8 cellular contexts compared by ENCODE assay signal in genomic region chr11:131911388-131912032, GRCh38.
DNase-seq lines count a peak whose midpoint lies in the region; ATAC-seq and TF ChIP-seq lines count a peak whose summit lies in the region.
"Not testable (repeated sequence)": the region's sequence is repeated elsewhere in the genome, so short reads cannot be mapped to it uniquely, and the experiment has no call there.

No MANE protein-coding gene starts in this region.

- H3K4me3 ChIP-seq in MG63 (peak overlapping the region; percentile 70), duodenal mucosa (ENCODE audit: low read depth in 1 of 2, low read length in 2 of 2) (peak overlapping the region; percentile 43), muscle layer of colon (ENCODE audit: low read depth in 1 of 2, low read length in 2 of 2) (peak overlapping the region; percentile 59 to 63), stomach (peak overlapping the region in 3 of 4 donors; percentile 23 to 38 (median 37))

- not testable (repeated sequence) for H3K27me3 ChIP-seq in MG63; muscle layer of colon (ENCODE audit: control insufficient read depth in 1 of 2, insufficient read depth in 2 of 2, low read length in 2 of 2)
- peaks cover 7 to 16% of the 10 kb centered on the region in 2 donors for H3K27me3 ChIP-seq in duodenal mucosa (ENCODE audit: control insufficient read depth in 1 of 2, insufficient read depth in 2 of 2, low read length in 2 of 2)
- peaks cover 4 to 79% (median 25%) of the 10 kb centered on the region in 3 donors for H3K27me3 ChIP-seq in stomach

- not testable (repeated sequence) for H3K27ac ChIP-seq in duodenal mucosa (ENCODE audit: low read depth, low read length); stomach
- peak overlapping the region; percentile 45 for H3K27ac ChIP-seq in muscle layer of colon (ENCODE audit: low read depth, low read length)

- intact Hi-C loops in left cardiac atrium (cut with DNase I): loop anchor here in 1 of 2 donors (5.0 kb wide), 1 partner anchor 121 kb away; no protein-coding TSS in a partner anchor
- intact Hi-C loops in stomach (cut with DNase I; ENCODE audit: low total_unique reads): not testable (repeated sequence)

- H3K9me3 ChIP-seq in MG63; duodenal mucosa (ENCODE audit: control insufficient read depth in 1 of 2, low read length in 2 of 2); muscle layer of colon (ENCODE audit: low read length); stomach: not testable (repeated sequence)

- peak; percentile 58 for ATAC-seq in GM19023 (IDR thresholded peaks at IDR 0.05; ENCODE audit: unreplicated experiment)
- ATAC-seq in left cardiac atrium: peak; percentile 56 to 75

- peak; percentile 32 for DNase-seq in AG20443 (ENCODE audit: low spot score)
- DNase-seq in MG63: peak; percentile 30
- peak; percentile 20 for DNase-seq in T1000 (lab: John Stamatoyannopoulos, UW)
- DNase-seq in left cardiac atrium, stomach: not testable (repeated sequence)

- not testable (repeated sequence) for H3K9ac ChIP-seq in duodenal mucosa (ENCODE audit: low read depth in 1 of 2, low read length in 2 of 2); muscle layer of colon (ENCODE audit: low read length)

- not testable (repeated sequence) for TF ChIP-seq EP300 in stomach (IDR thresholded peaks at IDR 0.05)

- not testable (repeated sequence) for H3K36me3 ChIP-seq in MG63; duodenal mucosa (ENCODE audit: control insufficient read depth in 1 of 2, insufficient read depth in 2 of 2, low read length in 2 of 2); muscle layer of colon (ENCODE audit: insufficient read depth, low read length); stomach

- WGBS in stomach, 5 donors: 15 to 30% (median 17%) methylated on average over 17 to 33 of the region's 36 CpGs

- not testable (repeated sequence) for H3K4me1 ChIP-seq in duodenal mucosa (ENCODE audit: control insufficient read depth in 1 of 2, insufficient read depth in 2 of 2, low read length in 2 of 2); muscle layer of colon (ENCODE audit: insufficient read depth, low read length)
- H3K4me1 ChIP-seq in stomach: peaks cover 0 to 11% (median 8%) of the 10 kb centered on the region in 4 donors

- TF ChIP-seq CTCF in stomach (IDR thresholded peaks at IDR 0.05): not testable (repeated sequence)

- not testable (repeated sequence) for TF ChIP-seq POLR2A in stomach (IDR thresholded peaks at IDR 0.05)
